In the genomic region with DNA sequence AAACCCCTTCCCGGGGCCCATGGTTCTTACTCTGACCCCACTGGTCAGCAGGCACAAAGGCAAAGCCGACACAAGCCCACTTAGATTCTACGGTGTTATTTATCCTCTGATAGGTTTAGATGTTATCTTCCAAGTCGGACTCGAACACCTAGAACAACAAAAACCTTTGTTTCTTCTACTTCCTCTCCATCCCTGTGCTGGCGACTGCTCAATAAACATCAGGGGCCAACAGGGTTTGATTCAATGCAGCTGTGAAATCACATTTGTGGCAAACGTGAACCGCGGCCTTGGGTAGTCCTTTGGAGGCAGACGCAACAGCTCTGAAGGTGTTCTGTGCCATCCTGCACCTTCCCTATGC, we compare ENCODE assay signal across 19 cellular contexts.
A peak's percentile ranks its signal among the peaks of the same experiment; 100 is the strongest.
DNase-seq lines count a peak whose midpoint lies in the region; ATAC-seq and TF ChIP-seq lines count a peak whose summit lies in the region.
"Had no signal": no experiment of that assay in that cellular context is flagged by ENCODE, and none has a peak within 500 bp of the region (broad histone marks: within the 10 kb centered on the region; RNA-seq: fewer than 3 reads in every experiment).

No MANE protein-coding gene starts in this region.

- ATAC-seq in HG02798 (IDR thresholded peaks at IDR 0.05; ENCODE audit: poor library complexity, unreplicated experiment), result no peak
- ATAC-seq: GM23338 had no signal

- H3K36me3 Mint-ChIP-seq in brain, result no peaks in the 10 kb centered on the region
- H3K36me3 Mint-ChIP-seq: activated CD4-positive, alpha-beta memory T cell treated with anti-CD3 and anti-CD28 coated beads for 36 hours had no signal

- H3K27me3 ChIP-seq in muscle layer of duodenum (ENCODE audit: low read depth, low read length), result no peaks in the 10 kb centered on the region
- H3K27me3 ChIP-seq: adrenal gland, gastrocnemius medialis had no signal

- no peaks in the 10 kb centered on the region for H3K9me3 Mint-ChIP-seq in brain
- H3K9me3 Mint-ChIP-seq: activated CD4-positive, alpha-beta memory T cell treated with anti-CD3 and anti-CD28 coated beads for 36 hours; GM23338 had no signal

- H3K27ac Mint-ChIP-seq in brain, result peak overlapping the region in 3 of 5 experiments; percentile 24 to 71 (median 65)
- H3K27ac Mint-ChIP-seq: activated CD4-positive, alpha-beta memory T cell treated with anti-CD3 and anti-CD28 coated beads for 36 hours; GM23338 had no signal

- peaks cover 3% of the 10 kb centered on the region for H3K27me3 Mint-ChIP-seq in brain
- H3K27me3 Mint-ChIP-seq: activated CD4-positive, alpha-beta memory T cell treated with anti-CD3 and anti-CD28 coated beads for 36 hours had no signal

- no peak overlapping the region for H3K4me3 ChIP-seq in muscle layer of duodenum (ENCODE audit: low read depth in 1 of 2, low read length in 2 of 2)
- H3K4me3 ChIP-seq: adrenal gland, gastrocnemius medialis, GM23338 had no signal

- DNase-seq in NCI-H69 (lab: John Stamatoyannopoulos, UW) (peak; percentile 44), SIG-M5 (lab: John Stamatoyannopoulos, UW) (no peak)
- no peak for DNase-seq in activated CD4-positive, alpha-beta T cell treated with anti-CD3 and anti-CD28 coated beads, Interleukin-2, amount 50 U/mL, for 1 hour
- DNase-seq: activated CD4-positive, alpha-beta memory T cell treated with anti-CD3 and anti-CD28 coated beads for 36 hours; activated gamma-delta T cell treated with Interleukin-2 at 50 U/mL for 16 hours; activated T-cell treated with anti-CD3 and anti-CD28 coated beads for 4 hours; kidney glomerular epithelial cell; MM.1S; NCI-H1694; NCI-H2171 treated with DMSO at 0.1 percent for 48 hours; OCI-M1; stimulated activated CD8-positive, alpha-beta memory T cell treated with anti-CD3 and anti-CD28 coated beads, Interleukin-4, amount 100 ng/mL, for 48 hours had no signal

- TF ChIP-seq CTCF in brain (conservative IDR thresholded peaks at IDR 0.05), result no peak

- H3K36me3 ChIP-seq in muscle layer of duodenum (ENCODE audit: control insufficient read depth in 1 of 2, insufficient read depth in 2 of 2, low read length in 2 of 2), result peaks cover 0 to 7% of the 10 kb centered on the region in 2 donors
- H3K36me3 ChIP-seq: adrenal gland, gastrocnemius medialis had no signal

- peak overlapping the region; percentile 7 for H3K27ac ChIP-seq in muscle layer of duodenum (ENCODE audit: low read length)
- peak overlapping the region; percentile 88 for H3K27ac ChIP-seq in temporal lobe (ENCODE audit: low read depth, low read length)
- H3K27ac ChIP-seq: gastrocnemius medialis had no signal

- peak overlapping the region in 1 of 5 experiments; percentile 40 for H3K4me3 Mint-ChIP-seq in brain
- H3K4me3 Mint-ChIP-seq: activated CD4-positive, alpha-beta memory T cell treated with anti-CD3 and anti-CD28 coated beads for 36 hours; GM23338 had no signal

- peaks cover 96% of the 10 kb centered on the region for H3K4me1 Mint-ChIP-seq in brain

- no peaks in the 10 kb centered on the region for H3K9me3 ChIP-seq in muscle layer of duodenum (ENCODE audit: control insufficient read depth in 1 of 2, low read length in 2 of 2)
- H3K9me3 ChIP-seq: adrenal gland, gastrocnemius medialis had no signal

- H3K4me1 ChIP-seq in muscle layer of duodenum (ENCODE audit: control insufficient read depth in 1 of 2, insufficient read depth in 2 of 2, low read length in 2 of 2), result peaks cover 24 to 47% of the 10 kb centered on the region in 2 donors
